ENCODE assay signal across 8 cellular contexts in genomic region chr5:143404416-143405062, GRCh38.
DNase-seq lines count a peak whose midpoint lies in the region; ATAC-seq lines count a peak whose summit lies in the region.

No MANE protein-coding gene starts in this region.

- H3K4me3 Mint-ChIP-seq in central memory CD8-positive, alpha-beta T cell, result peak overlapping the region; percentile 95

- peaks cover 34% of the 10 kb centered on the region for H3K4me1 Mint-ChIP-seq in central memory CD8-positive, alpha-beta T cell

- peaks cover 30% of the 10 kb centered on the region for H3K36me3 Mint-ChIP-seq in central memory CD8-positive, alpha-beta T cell (ENCODE audit: insufficient read depth)

- H3K27me3 Mint-ChIP-seq in central memory CD8-positive, alpha-beta T cell, result no peaks in the 10 kb centered on the region

- DNase-seq in NCI-H2171 treated with DMSO at 0.1 percent for 48 hours (lab: John Stamatoyannopoulos, UW), result peak; percentile 62
- DNase-seq in activated CD4-positive, alpha-beta T cell treated with anti-CD3 and anti-CD28 coated beads for 1 hour, result peak; percentile 64
- DNase-seq in central memory CD8-positive, alpha-beta T cell (ENCODE audit: low spot score in 2 of 2), result peak in 1 of 2 donors; percentile 51
- DNase-seq in kidney glomerular epithelial cell (lab: John Stamatoyannopoulos, UW), result peak; percentile 61
- DNase-seq in stimulated activated CD4-positive, alpha-beta T cell treated with anti-CD3 and anti-CD28 coated beads, Interleukin-15, amount 100 ng/mL, for 1 hour (ENCODE audit: low read depth in 1 of 2, low spot score in 1 of 2), result peak; percentile 59
- no peak for DNase-seq in DMS153 treated with DMSO at 0.1 percent for 48 hours (lab: John Stamatoyannopoulos, UW; ENCODE audit: unreplicated experiment)

- no peaks in the 10 kb centered on the region for H3K9me3 Mint-ChIP-seq in central memory CD8-positive, alpha-beta T cell

- H3K27ac Mint-ChIP-seq in central memory CD8-positive, alpha-beta T cell (ENCODE audit: low read depth), result peak overlapping the region; percentile 97

- peak; percentile 24 for ATAC-seq in GM18502 (IDR thresholded peaks at IDR 0.05; ENCODE audit: poor library complexity, unreplicated experiment)
- ATAC-seq in HG02840 (IDR thresholded peaks at IDR 0.05; ENCODE audit: low FRiP score, unreplicated experiment), result peak; percentile 20
- ATAC-seq in central memory CD8-positive, alpha-beta T cell (replicated peaks; ENCODE audit: extremely low read depth, poor library complexity, severe bottlenecking), result peak; percentile 51
